1 cellular context compared by ENCODE assay signal in the genomic region with DNA sequence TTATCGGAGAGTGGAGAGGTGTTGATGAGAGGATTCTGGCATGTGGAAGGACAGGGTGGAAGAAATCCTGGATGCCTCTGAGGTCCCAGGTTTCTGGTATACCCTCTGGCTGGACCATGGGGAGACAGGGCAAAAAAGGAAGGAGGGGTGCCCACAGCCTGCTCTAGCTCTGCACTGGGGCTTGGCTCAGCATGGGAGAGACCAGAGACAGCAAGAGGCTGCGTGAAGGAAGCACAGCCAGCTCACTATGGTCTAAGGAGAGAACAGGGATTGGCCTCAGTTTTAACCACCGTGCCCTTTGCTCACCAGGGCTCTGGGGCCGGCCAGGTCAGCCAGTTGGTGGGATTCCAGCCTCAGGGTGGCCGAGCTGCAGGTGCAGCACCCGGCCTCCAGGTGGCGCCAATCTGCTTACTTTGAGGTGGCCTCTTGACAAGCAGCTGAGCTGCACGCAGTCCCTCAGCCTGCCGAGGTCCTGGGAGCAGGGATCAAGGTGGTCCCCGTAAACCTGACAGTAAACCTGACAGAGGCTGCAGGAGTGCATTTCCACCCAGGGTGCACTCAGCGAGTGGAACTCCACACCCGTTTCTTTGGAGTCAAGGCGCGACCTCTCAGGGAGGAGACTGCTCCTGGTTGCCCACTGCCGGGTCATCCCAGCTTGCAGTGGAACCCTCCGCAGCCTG.
TF ChIP-seq lines count a peak whose summit lies in the region.

No MANE protein-coding gene starts in this region.

TF ChIP-seq in HepG2, 621 proteins besides CTCF, POLR2A, EP300 and RAD21 (continued from another document and continues in another):
- TF ChIP-seq KDM3A (CRISPR knock-in tag; IDR thresholded peaks at IDR 0.05; ENCODE audit: low read depth) (peak; percentile 77; the same call in 1 of the 2 replicates), PITX1 (CRISPR knock-in tag; IDR thresholded peaks at IDR 0.05) (0 out of 2 replicates have a peak, but pooled peaks have one; percentile 30), ZNF121 (CRISPR knock-in tag; IDR thresholded peaks at IDR 0.05) (0 out of 2 replicates have a peak, but pooled peaks have one; percentile 35), ZNF629 (CRISPR knock-in tag; conservative IDR thresholded peaks at IDR 0.05) (peak; percentile 72), ZNF12 (CRISPR knock-in tag; IDR thresholded peaks at IDR 0.05) (no peak), CREB1 (IDR thresholded peaks at IDR 0.05) (no peak), CREB1 (CRISPR knock-in tag; IDR thresholded peaks at IDR 0.05) (no peak), ZNF20 (CRISPR knock-in tag; IDR thresholded peaks at IDR 0.05) (no peak), KDM5B (CRISPR knock-in tag; IDR thresholded peaks at IDR 0.05; ENCODE audit: borderline replicate concordance) (peak; percentile 70; the same call in 1 of the 2 replicates), PRPF4 (IDR thresholded peaks at IDR 0.05; ENCODE audit: low read depth, low read length, poor library complexity, severe bottlenecking) (no peak), ZNF781 (CRISPR knock-in tag; IDR thresholded peaks at IDR 0.05; ENCODE audit: borderline replicate concordance, not compliant biosample characterization) (peak; percentile 58), ZNF138 (CRISPR knock-in tag; IDR thresholded peaks at IDR 0.05; ENCODE audit: low read depth) (0 out of 2 replicates have a peak, but pooled peaks have one; percentile 30), KDM6A (CRISPR knock-in tag; IDR thresholded peaks at IDR 0.05; ENCODE audit: low read depth) (no peak), SOX5 (CRISPR knock-in tag; IDR thresholded peaks at IDR 0.05; ENCODE audit: borderline replicate concordance) (0 out of 2 replicates have a peak, but pooled peaks have one; percentile 28), ZFP36 (IDR thresholded peaks at IDR 0.05; ENCODE audit: borderline replicate concordance, low read depth, low read length, partially characterized antibody) (no peak), ZNF30 (CRISPR knock-in tag; IDR thresholded peaks at IDR 0.05) (no peak), ATF7-NPFF (CRISPR knock-in tag; IDR thresholded peaks at IDR 0.05; ENCODE audit: low read depth) (no peak; the same call in 1 of the 2 replicates), NRL (CRISPR knock-in tag; IDR thresholded peaks at IDR 0.05; ENCODE audit: borderline replicate concordance) (peak; percentile 85), SMARCE1 (IDR thresholded peaks at IDR 0.05; ENCODE audit: borderline replicate concordance) (no peak), MYNN (CRISPR knock-in tag; IDR thresholded peaks at IDR 0.05; ENCODE audit: low read depth) (no peak), ZNF235 (CRISPR knock-in tag; IDR thresholded peaks at IDR 0.05; ENCODE audit: borderline replicate concordance) (peak; percentile 61; the same call in 1 of the 2 replicates), TSC22D2 (CRISPR knock-in tag; IDR thresholded peaks at IDR 0.05; ENCODE audit: borderline replicate concordance) (peak; percentile 77; the same call in 1 of the 2 replicates), ZSCAN25 (CRISPR knock-in tag; IDR thresholded peaks at IDR 0.05) (no peak)
- TF ChIP-seq, protein P1, sequence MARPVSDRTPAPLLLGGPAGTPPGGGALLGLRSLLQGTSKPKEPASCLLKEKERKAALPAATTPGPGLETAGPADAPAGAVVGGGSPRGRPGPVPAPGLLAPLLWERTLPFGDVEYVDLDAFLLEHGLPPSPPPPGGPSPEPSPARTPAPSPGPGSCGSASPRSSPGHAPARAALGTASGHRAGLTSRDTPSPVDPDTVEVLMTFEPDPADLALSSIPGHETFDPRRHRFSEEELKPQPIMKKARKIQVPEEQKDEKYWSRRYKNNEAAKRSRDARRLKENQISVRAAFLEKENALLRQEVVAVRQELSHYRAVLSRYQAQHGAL (CRISPR knock-in tag; IDR thresholded peaks at IDR 0.05; ENCODE audit: not compliant biosample characterization) = no peak
- TF ChIP-seq, protein P2, sequence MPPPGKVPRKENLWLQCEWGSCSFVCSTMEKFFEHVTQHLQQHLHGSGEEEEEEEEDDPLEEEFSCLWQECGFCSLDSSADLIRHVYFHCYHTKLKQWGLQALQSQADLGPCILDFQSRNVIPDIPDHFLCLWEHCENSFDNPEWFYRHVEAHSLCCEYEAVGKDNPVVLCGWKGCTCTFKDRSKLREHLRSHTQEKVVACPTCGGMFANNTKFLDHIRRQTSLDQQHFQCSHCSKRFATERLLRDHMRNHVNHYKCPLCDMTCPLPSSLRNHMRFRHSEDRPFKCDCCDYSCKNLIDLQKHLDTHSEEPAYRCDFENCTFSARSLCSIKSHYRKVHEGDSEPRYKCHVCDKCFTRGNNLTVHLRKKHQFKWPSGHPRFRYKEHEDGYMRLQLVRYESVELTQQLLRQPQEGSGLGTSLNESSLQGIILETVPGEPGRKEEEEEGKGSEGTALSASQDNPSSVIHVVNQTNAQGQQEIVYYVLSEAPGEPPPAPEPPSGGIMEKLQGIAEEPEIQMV (CRISPR knock-in tag; IDR thresholded peaks at IDR 0.05; ENCODE audit: low read depth) = peak; percentile 61; the same call in 1 of the 2 replicates
- TF ChIP-seq, protein P3, sequence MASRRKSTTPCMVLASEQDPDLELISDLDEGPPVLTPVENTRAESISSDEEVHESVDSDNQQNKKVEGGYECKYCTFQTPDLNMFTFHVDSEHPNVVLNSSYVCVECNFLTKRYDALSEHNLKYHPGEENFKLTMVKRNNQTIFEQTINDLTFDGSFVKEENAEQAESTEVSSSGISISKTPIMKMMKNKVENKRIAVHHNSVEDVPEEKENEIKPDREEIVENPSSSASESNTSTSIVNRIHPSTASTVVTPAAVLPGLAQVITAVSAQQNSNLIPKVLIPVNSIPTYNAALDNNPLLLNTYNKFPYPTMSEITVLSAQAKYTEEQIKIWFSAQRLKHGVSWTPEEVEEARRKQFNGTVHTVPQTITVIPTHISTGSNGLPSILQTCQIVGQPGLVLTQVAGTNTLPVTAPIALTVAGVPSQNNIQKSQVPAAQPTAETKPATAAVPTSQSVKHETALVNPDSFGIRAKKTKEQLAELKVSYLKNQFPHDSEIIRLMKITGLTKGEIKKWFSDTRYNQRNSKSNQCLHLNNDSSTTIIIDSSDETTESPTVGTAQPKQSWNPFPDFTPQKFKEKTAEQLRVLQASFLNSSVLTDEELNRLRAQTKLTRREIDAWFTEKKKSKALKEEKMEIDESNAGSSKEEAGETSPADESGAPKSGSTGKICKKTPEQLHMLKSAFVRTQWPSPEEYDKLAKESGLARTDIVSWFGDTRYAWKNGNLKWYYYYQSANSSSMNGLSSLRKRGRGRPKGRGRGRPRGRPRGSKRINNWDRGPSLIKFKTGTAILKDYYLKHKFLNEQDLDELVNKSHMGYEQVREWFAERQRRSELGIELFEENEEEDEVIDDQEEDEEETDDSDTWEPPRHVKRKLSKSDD (CRISPR knock-in tag; IDR thresholded peaks at IDR 0.05; ENCODE audit: low read depth) = 0 out of 2 replicates have a peak, but pooled peaks have one; percentile 55
- TF ChIP-seq, protein P4, sequence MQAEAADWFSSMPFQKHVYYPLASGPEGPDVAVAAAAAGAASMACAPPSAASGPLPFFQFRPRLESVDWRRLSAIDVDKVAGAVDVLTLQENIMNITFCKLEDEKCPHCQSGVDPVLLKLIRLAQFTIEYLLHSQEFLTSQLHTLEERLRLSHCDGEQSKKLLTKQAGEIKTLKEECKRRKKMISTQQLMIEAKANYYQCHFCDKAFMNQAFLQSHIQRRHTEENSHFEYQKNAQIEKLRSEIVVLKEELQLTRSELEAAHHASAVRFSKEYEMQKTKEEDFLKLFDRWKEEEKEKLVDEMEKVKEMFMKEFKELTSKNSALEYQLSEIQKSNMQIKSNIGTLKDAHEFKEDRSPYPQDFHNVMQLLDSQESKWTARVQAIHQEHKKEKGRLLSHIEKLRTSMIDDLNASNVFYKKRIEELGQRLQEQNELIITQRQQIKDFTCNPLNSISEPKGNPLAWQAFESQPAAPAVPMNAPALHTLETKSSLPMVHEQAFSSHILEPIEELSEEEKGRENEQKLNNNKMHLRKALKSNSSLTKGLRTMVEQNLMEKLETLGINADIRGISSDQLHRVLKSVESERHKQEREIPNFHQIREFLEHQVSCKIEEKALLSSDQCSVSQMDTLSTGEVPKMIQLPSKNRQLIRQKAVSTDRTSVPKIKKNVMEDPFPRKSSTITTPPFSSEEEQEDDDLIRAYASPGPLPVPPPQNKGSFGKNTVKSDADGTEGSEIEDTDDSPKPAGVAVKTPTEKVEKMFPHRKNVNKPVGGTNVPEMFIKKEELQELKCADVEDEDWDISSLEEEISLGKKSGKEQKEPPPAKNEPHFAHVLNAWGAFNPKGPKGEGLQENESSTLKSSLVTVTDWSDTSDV (CRISPR knock-in tag; IDR thresholded peaks at IDR 0.05) = no peak
- TF ChIP-seq, protein P5, sequence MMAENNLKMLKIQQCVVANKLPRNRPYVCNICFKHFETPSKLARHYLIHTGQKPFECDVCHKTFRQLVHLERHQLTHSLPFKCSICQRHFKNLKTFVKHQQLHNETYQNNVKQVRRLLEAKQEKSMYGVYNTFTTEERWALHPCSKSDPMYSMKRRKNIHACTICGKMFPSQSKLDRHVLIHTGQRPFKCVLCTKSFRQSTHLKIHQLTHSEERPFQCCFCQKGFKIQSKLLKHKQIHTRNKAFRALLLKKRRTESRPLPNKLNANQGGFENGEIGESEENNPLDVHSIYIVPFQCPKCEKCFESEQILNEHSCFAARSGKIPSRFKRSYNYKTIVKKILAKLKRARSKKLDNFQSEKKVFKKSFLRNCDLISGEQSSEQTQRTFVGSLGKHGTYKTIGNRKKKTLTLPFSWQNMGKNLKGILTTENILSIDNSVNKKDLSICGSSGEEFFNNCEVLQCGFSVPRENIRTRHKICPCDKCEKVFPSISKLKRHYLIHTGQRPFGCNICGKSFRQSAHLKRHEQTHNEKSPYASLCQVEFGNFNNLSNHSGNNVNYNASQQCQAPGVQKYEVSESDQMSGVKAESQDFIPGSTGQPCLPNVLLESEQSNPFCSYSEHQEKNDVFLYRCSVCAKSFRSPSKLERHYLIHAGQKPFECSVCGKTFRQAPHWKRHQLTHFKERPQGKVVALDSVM (CRISPR knock-in tag; IDR thresholded peaks at IDR 0.05) = no peak
- TF ChIP-seq, protein P6, sequence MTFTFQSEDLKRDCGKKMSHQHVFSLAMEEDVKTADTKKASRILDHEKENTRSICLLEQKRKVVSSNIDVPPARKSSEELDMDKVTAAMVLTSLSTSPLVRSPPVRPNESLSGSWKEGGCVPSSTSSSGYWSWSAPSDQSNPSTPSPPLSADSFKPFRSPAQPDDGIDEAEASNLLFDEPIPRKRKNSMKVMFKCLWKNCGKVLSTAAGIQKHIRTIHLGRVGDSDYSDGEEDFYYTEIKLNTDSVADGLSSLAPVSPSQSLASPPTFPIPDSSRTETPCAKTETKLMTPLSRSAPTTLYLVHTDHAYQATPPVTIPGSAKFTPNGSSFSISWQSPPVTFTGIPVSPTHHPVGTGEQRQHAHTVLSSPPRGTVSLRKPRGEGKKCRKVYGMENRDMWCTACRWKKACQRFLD (CRISPR knock-in tag; IDR thresholded peaks at IDR 0.05; ENCODE audit: borderline replicate concordance) = no peak
- TF ChIP-seq, protein P7, sequence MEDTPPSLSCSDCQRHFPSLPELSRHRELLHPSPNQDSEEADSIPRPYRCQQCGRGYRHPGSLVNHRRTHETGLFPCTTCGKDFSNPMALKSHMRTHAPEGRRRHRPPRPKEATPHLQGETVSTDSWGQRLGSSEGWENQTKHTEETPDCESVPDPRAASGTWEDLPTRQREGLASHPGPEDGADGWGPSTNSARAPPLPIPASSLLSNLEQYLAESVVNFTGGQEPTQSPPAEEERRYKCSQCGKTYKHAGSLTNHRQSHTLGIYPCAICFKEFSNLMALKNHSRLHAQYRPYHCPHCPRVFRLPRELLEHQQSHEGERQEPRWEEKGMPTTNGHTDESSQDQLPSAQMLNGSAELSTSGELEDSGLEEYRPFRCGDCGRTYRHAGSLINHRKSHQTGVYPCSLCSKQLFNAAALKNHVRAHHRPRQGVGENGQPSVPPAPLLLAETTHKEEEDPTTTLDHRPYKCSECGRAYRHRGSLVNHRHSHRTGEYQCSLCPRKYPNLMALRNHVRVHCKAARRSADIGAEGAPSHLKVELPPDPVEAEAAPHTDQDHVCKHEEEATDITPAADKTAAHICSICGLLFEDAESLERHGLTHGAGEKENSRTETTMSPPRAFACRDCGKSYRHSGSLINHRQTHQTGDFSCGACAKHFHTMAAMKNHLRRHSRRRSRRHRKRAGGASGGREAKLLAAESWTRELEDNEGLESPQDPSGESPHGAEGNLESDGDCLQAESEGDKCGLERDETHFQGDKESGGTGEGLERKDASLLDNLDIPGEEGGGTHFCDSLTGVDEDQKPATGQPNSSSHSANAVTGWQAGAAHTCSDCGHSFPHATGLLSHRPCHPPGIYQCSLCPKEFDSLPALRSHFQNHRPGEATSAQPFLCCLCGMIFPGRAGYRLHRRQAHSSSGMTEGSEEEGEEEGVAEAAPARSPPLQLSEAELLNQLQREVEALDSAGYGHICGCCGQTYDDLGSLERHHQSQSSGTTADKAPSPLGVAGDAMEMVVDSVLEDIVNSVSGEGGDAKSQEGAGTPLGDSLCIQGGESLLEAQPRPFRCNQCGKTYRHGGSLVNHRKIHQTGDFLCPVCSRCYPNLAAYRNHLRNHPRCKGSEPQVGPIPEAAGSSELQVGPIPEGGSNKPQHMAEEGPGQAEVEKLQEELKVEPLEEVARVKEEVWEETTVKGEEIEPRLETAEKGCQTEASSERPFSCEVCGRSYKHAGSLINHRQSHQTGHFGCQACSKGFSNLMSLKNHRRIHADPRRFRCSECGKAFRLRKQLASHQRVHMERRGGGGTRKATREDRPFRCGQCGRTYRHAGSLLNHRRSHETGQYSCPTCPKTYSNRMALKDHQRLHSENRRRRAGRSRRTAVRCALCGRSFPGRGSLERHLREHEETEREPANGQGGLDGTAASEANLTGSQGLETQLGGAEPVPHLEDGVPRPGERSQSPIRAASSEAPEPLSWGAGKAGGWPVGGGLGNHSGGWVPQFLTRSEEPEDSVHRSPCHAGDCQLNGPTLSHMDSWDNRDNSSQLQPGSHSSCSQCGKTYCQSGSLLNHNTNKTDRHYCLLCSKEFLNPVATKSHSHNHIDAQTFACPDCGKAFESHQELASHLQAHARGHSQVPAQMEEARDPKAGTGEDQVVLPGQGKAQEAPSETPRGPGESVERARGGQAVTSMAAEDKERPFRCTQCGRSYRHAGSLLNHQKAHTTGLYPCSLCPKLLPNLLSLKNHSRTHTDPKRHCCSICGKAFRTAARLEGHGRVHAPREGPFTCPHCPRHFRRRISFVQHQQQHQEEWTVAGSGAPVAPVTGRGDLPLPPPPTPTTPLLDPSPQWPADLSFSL (CRISPR knock-in tag; IDR thresholded peaks at IDR 0.05) = no peak
- TF ChIP-seq, protein P8, sequence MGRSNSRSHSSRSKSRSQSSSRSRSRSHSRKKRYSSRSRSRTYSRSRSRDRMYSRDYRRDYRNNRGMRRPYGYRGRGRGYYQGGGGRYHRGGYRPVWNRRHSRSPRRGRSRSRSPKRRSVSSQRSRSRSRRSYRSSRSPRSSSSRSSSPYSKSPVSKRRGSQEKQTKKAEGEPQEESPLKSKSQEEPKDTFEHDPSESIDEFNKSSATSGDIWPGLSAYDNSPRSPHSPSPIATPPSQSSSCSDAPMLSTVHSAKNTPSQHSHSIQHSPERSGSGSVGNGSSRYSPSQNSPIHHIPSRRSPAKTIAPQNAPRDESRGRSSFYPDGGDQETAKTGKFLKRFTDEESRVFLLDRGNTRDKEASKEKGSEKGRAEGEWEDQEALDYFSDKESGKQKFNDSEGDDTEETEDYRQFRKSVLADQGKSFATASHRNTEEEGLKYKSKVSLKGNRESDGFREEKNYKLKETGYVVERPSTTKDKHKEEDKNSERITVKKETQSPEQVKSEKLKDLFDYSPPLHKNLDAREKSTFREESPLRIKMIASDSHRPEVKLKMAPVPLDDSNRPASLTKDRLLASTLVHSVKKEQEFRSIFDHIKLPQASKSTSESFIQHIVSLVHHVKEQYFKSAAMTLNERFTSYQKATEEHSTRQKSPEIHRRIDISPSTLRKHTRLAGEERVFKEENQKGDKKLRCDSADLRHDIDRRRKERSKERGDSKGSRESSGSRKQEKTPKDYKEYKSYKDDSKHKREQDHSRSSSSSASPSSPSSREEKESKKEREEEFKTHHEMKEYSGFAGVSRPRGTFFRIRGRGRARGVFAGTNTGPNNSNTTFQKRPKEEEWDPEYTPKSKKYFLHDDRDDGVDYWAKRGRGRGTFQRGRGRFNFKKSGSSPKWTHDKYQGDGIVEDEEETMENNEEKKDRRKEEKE (IDR thresholded peaks at IDR 0.05) = no peak
